1 cellular context compared by ENCODE assay signal in the genomic region with DNA sequence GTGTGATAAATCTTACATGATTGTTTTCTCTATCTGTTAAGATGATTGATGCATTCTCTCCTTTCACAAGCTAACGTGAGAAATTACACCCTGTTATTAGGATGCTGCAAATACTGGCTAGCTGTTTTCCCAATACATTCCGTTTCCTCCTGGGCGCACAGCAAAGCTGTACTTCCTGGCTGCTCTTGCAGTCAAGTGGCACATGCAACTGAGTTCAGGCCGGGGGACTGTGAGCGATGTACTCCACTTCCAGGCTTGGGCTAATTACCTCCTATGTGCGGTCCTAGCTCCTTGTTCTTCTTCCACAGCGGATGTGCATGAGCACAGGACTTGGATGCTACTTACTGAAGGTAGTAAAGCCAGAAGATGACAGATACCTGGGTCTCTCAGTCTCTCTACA.
TF ChIP-seq lines count a peak whose summit lies in the region.

No MANE protein-coding gene starts in this region.

TF ChIP-seq in H1, 55 proteins besides CTCF, POLR2A, EP300 and RAD21 (continued from another document):
- TF ChIP-seq CHD7 (IDR thresholded peaks at IDR 0.05; ENCODE audit: insufficient replicate concordance, low read length) (no peak), HDAC6 (IDR thresholded peaks at IDR 0.05; ENCODE audit: low read depth, low read length) (no peak), CBX5 (IDR thresholded peaks at IDR 0.05; ENCODE audit: low read depth, low read length) (no peak), CBX8 (IDR thresholded peaks at IDR 0.05; ENCODE audit: borderline replicate concordance, low read depth, low read length) (no peak), TAF1 (IDR thresholded peaks at IDR 0.05; ENCODE audit: low read depth, low read length) (no peak), BRCA1 (IDR thresholded peaks at IDR 0.05; ENCODE audit: low read depth, low read length) (no peak), HDAC2 (IDR thresholded peaks at IDR 0.05; ENCODE audit: borderline replicate concordance in 1 of 2, low read depth in 2 of 2, low read length in 2 of 2) (no peak), SIRT6 (IDR thresholded peaks at IDR 0.05; ENCODE audit: low read length) (no peak), CREB1 (IDR thresholded peaks at IDR 0.05) (no peak), GABPA (IDR thresholded peaks at IDR 0.05; ENCODE audit: borderline replicate concordance, insufficient read depth, low read length) (no peak), SIX5 (IDR thresholded peaks at IDR 0.05; ENCODE audit: low read depth, low read length) (no peak), SIN3A (conservative IDR thresholded peaks at IDR 0.05 in 1 of 2, IDR thresholded peaks at IDR 0.05 in 1 of 2; ENCODE audit: low read depth in 1 of 2, low read length in 2 of 2) (no peak), JUND (IDR thresholded peaks at IDR 0.05; ENCODE audit: low read length) (no peak), JUN (IDR thresholded peaks at IDR 0.05; ENCODE audit: low read depth, low read length) (no peak), SP4 (IDR thresholded peaks at IDR 0.05; ENCODE audit: low read length) (no peak)
- TF ChIP-seq, protein P1, sequence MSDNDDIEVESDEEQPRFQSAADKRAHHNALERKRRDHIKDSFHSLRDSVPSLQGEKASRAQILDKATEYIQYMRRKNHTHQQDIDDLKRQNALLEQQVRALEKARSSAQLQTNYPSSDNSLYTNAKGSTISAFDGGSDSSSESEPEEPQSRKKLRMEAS (IDR thresholded peaks at IDR 0.05): no peak
- TF ChIP-seq, protein P2, sequence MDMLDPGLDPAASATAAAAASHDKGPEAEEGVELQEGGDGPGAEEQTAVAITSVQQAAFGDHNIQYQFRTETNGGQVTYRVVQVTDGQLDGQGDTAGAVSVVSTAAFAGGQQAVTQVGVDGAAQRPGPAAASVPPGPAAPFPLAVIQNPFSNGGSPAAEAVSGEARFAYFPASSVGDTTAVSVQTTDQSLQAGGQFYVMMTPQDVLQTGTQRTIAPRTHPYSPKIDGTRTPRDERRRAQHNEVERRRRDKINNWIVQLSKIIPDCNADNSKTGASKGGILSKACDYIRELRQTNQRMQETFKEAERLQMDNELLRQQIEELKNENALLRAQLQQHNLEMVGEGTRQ (IDR thresholded peaks at IDR 0.05; ENCODE audit: low read length): no peak
